In the genomic region with DNA sequence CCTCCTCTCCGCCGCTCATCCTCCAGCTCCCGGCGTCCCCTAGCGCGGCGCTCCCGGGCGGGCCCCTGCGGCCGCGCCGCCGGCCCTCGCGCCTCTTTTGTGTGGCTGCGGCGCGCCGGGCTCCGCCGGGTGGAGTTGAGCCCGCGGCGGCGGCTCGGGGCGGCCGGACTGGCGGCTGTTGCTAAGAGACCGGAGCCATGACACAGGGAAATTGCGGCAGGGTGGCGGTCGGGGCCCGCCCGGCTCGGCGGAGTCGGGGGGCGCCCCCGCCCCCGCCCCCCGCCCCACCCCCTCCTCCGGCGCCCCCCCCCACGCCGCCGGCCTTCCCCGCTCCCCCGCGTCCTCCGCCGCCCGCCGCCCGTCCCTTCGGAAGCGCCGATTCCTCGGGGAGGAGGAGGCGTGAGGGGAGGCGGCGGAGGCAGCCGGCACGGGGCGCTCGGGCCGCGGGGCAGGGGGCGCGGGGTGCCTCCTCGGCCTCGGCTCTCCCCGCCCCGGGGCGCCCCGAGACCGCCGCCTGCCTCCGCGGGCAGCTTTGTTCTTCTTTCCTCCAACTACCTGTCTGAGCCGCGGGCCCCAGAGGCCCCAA, we compare ENCODE assay signal across 8 cellular contexts. TPM values are rescaled to one million over a fixed set of nuclear protein-coding genes. Genes with fewer than 3 reads are reported as not detected.
DNase-seq lines count a peak whose midpoint lies in the region; ATAC-seq, FAIRE-seq and TF ChIP-seq lines count a peak whose summit lies in the region.

A gene (minus strand): TSS at position 223 of the 586 bp plus-strand sequence. CDS start 3,459 bp downstream, outside the sequence.

- TF ChIP-seq POLR2A in GM12891 (IDR thresholded peaks at IDR 0.05; ENCODE audit: low read depth, low read length), result no peak

- peak within 1 kb of the TSS; percentile 24 for H3K4me3 ChIP-seq in choroid plexus epithelial cell (ENCODE audit: low read depth, low read length)
- peak within 1 kb of the TSS; percentile 66 for H3K4me3 ChIP-seq in mesodermal cell (ENCODE audit: extremely low read depth, insufficient read depth, low read length, poor library complexity, severe bottlenecking)

- peak within 1 kb of the TSS; percentile 86 for H3K27ac ChIP-seq in mesodermal cell (ENCODE audit: low read depth, low read length, severe bottlenecking)

- H3K4me1 ChIP-seq in mesodermal cell (ENCODE audit: control insufficient read depth, insufficient read depth, low read length, poor library complexity, severe bottlenecking), result peaks cover 19% of the 10 kb centered on the region

- H3K9me3 ChIP-seq in mesodermal cell (ENCODE audit: control insufficient read depth, low read length), result no peaks in the 10 kb centered on the region

- FAIRE-seq in GM12891 (lab: Jason Lieb, UNC), result no peak

- H3K36me3 ChIP-seq in mesodermal cell (ENCODE audit: control insufficient read depth, insufficient read depth, low read length), result peaks cover 8% of the 10 kb centered on the region

- no peak for TF ChIP-seq CTCF in choroid plexus epithelial cell (conservative IDR thresholded peaks at IDR 0.05; ENCODE audit: low read depth, low read length)

- 0% methylated on average over 28 to 41 of the region's 83 CpGs for WGBS in mesodermal cell (ENCODE audit: insufficient coverage in 2 of 2), 2 experiments

- DNase-seq in GM12891 (ENCODE audit: insufficient read length, low spot score) (peak; percentile 54), choroid plexus epithelial cell (ENCODE audit: low read depth) (no peak), kidney glomerular epithelial cell (lab: John Stamatoyannopoulos, UW) (no peak)

- peak; percentile 42 for ATAC-seq in HG03354 (IDR thresholded peaks at IDR 0.05; ENCODE audit: poor library complexity, severe bottlenecking, unreplicated experiment)
- no peak for ATAC-seq in GM21786 (IDR thresholded peaks at IDR 0.05; ENCODE audit: unreplicated experiment)
- ATAC-seq in HG03097 (IDR thresholded peaks at IDR 0.05; ENCODE audit: low FRiP score, unreplicated experiment), result no peak
- no peak for ATAC-seq in GM18517 (IDR thresholded peaks at IDR 0.05; ENCODE audit: unreplicated experiment)

TF ChIP-seq in GM12891, 5 proteins besides CTCF, POLR2A, EP300 and RAD21:
- TF ChIP-seq TAF1 (IDR thresholded peaks at IDR 0.05; ENCODE audit: low read depth, low read length), result no peak
- no peak for TF ChIP-seq PAX5 (IDR thresholded peaks at IDR 0.05; ENCODE audit: insufficient read depth, low read length, severe bottlenecking)
- TF ChIP-seq POLR2AphosphoS5 (IDR thresholded peaks at IDR 0.05; ENCODE audit: low read depth, low read length), result no peak
- no peak for TF ChIP-seq POU2F2 (IDR thresholded peaks at IDR 0.05; ENCODE audit: low read depth, low read length)
- no peak for TF ChIP-seq SPI1 (IDR thresholded peaks at IDR 0.05; ENCODE audit: low read depth, low read length)

RNA-seq across cellular contexts. Expression of the gene that starts here (rescaled TPM):
- not detected for polyA plus RNA-seq in GM12891 (2012; ENCODE audit: low read depth, missing spikeins)
- 4.2 TPM for polyA plus RNA-seq in mesodermal cell (2013, experiment 1 of 2)
- polyA plus RNA-seq in mesodermal cell (2013, experiment 2 of 2), result 2.9 TPM
